ENCODE assay signal across 12 cellular contexts in the genomic region with DNA sequence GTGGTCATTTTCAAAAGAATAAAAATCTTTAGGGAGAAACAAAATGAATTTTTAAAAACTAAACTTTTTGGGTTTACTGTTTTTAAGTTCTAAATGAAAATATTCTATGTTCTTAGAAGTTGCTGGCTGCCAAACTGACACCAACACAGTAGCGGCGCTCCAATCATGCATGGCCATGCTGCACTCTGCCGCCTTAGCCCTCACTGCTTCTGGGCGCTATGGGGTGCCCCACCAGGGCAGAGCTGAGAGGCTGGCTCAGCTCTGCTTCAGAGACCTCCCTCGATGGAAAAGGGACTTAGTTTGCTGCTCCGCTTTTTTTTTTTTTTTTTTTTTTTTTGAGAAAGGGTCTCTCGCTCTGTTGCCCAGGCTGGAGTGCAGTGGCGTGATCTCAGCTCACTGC. TPM values are rescaled to one million over a fixed set of nuclear protein-coding genes. Genes with fewer than 3 reads are reported as not detected.
A peak's percentile ranks its signal among the peaks of the same experiment; 100 is the strongest.
DNase-seq lines count a peak whose midpoint lies in the region; ATAC-seq, FAIRE-seq and TF ChIP-seq lines count a peak whose summit lies in the region.
"Had no signal": no experiment of that assay in that cellular context is flagged by ENCODE, and none has a peak within 500 bp of the region (broad histone marks: within the 10 kb centered on the region; RNA-seq: fewer than 3 reads in every experiment).

No MANE protein-coding gene starts in this region.

- no peak for ATAC-seq in right lobe of liver
- ATAC-seq in HepG2: no peak
- ATAC-seq in HG02870 (IDR thresholded peaks at IDR 0.05; ENCODE audit: unreplicated experiment): no peak

- CTCF ChIA-PET in HepG2 (lab: Yijun Ruan, JAX; ENCODE audit: low intra/inter-chr PET ratio, low total read pairs): no interaction called here
- CTCF ChIA-PET in Caco-2 (lab: Charles Lee): interaction anchor here (0.6 kb wide), 1 partner anchor 102 kb away, joined by 5 read pairs; no protein-coding TSS in a partner anchor

- H3K9me3 ChIP-seq in right lobe of liver (no peaks in the 10 kb centered on the region), HepG2 (ENCODE audit: low read length) (no peaks in the 10 kb centered on the region), adipocyte (ENCODE audit: control insufficient read depth, low read length) (no peaks in the 10 kb centered on the region), Caco-2 (no peaks in the 10 kb centered on the region), uterus (no peaks in the 10 kb centered on the region)
- H3K9me3 ChIP-seq: testis had no signal

- WGBS in right lobe of liver (ENCODE audit: insufficient coverage, low coverage, low lambda C conversion rate, missing lambda C conversion rate): 97% methylated on average over 5 of the region's 8 CpGs
- WGBS in HepG2 (ENCODE audit: low lambda C conversion rate): 98% methylated on average over 8 of the region's 8 CpGs

- no peaks in the 10 kb centered on the region for H3K36me3 ChIP-seq in right lobe of liver
- H3K36me3 ChIP-seq in HepG2 (replicated peaks in 1 of 2; ENCODE audit: control insufficient read depth in 1 of 2, insufficient read depth in 2 of 2, low read length in 2 of 2): peaks cover 0 to 1% of the 10 kb centered on the region in 2 experiments; a peak in 2 of 5 replicates
- no peaks in the 10 kb centered on the region for H3K36me3 ChIP-seq in adipocyte (ENCODE audit: control insufficient read depth, insufficient read depth, low read length, severe bottlenecking)
- peaks cover 3% of the 10 kb centered on the region for H3K36me3 ChIP-seq in Caco-2 (ENCODE audit: control insufficient read depth, insufficient read depth, low read length)
- H3K36me3 ChIP-seq in uterus: no peaks in the 10 kb centered on the region

- H3K36me3 Mint-ChIP-seq in nephron (ENCODE audit: low read depth): peaks cover 4% of the 10 kb centered on the region
- peaks cover 77% of the 10 kb centered on the region for H3K36me3 Mint-ChIP-seq in Caco-2 (ENCODE audit: insufficient read depth, unreplicated experiment)

- no peaks in the 10 kb centered on the region for H3K27me3 Mint-ChIP-seq in nephron (ENCODE audit: low read depth)
- no peaks in the 10 kb centered on the region for H3K27me3 Mint-ChIP-seq in Caco-2 (ENCODE audit: insufficient read depth, unreplicated experiment)

- TF ChIP-seq EP300 in HepG2 (IDR thresholded peaks at IDR 0.05; ENCODE audit: low read depth in 2 of 2, low read length in 2 of 2): no peak
- no peak for TF ChIP-seq EP300 in HepG2 (CRISPR knock-in tag; IDR thresholded peaks at IDR 0.05; ENCODE audit: borderline replicate concordance)

- H3K27ac ChIP-seq in right lobe of liver (peak overlapping the region; percentile 61 to 83 (median 79)), HepG2 (ENCODE audit: extremely low read length, insufficient read depth, low read length) (no peak overlapping the region), uterus (no peak overlapping the region)

- H3K4me3 ChIP-seq in right lobe of liver (no peak overlapping the region), HepG2 (replicated peaks in 1 of 3; ENCODE audit: insufficient read depth in 1 of 3, low read depth in 2 of 3, low read length in 3 of 3) (no peak overlapping the region), adipocyte (ENCODE audit: low read length) (peak overlapping the region; percentile 39), Caco-2 (ENCODE audit: low read depth, low read length) (no peak overlapping the region), uterus (no peak overlapping the region)
- H3K4me3 ChIP-seq: testis had no signal

- POLR2A ChIA-PET in HepG2 (lab: Yijun Ruan, JAX): no interaction called here
- POLR2A ChIA-PET in Caco-2 (lab: Charles Lee): no interaction called here

- TF ChIP-seq RAD21 in HepG2 (CRISPR knock-in tag; IDR thresholded peaks at IDR 0.05): no peak

- TF ChIP-seq POLR2A in right lobe of liver (IDR thresholded peaks at IDR 0.05) (no peak), HepG2 (IDR thresholded peaks at IDR 0.05; ENCODE audit: insufficient read depth in 1 of 2, low read depth in 2 of 2, low read length in 2 of 2) (no peak), uterus (IDR thresholded peaks at IDR 0.05) (no peak)

- peaks cover 0 to 61% (median 15%) of the 10 kb centered on the region in 4 donors for H3K4me1 ChIP-seq in right lobe of liver
- peaks cover 63% of the 10 kb centered on the region for H3K4me1 ChIP-seq in HepG2 (ENCODE audit: insufficient read depth, low read length)
- peaks cover 26% of the 10 kb centered on the region for H3K4me1 ChIP-seq in adipocyte (ENCODE audit: control insufficient read depth, insufficient read depth, low read length)
- peaks cover 63% of the 10 kb centered on the region for H3K4me1 ChIP-seq in Caco-2
- H3K4me1 ChIP-seq in uterus: no peaks in the 10 kb centered on the region

- H3K4me1 Mint-ChIP-seq in nephron (peaks cover 59% of the 10 kb centered on the region), Caco-2 (ENCODE audit: low read depth, unreplicated experiment) (peaks cover 16% of the 10 kb centered on the region)

- FAIRE-seq in HepG2 (lab: Jason Lieb, UNC): no peak
- FAIRE-seq: GM12892 had no signal

- in situ Hi-C loops in HepG2 (cut with HindIII; ENCODE audit: extremely low pct_ligation_motif_present, low pct_unique_long_range_greater_than_20kb): loop anchor here (5.0 kb wide), 1 partner anchor 174 kb away; no protein-coding TSS in a partner anchor

- intact Hi-C loops in right lobe of liver (cut with DNase I) (no loop called here), HepG2 (cut with micrococcal nuclease; ENCODE audit: unreplicated experiment) (loop anchor here (2.0 kb wide), 1 partner anchor 16 kb away; no protein-coding TSS in a partner anchor), Caco-2 (cut with micrococcal nuclease; ENCODE audit: unreplicated experiment) (no loop called here), uterus (cut with DNase I; ENCODE audit: low total_unique reads) (no loop called here)

- TF ChIP-seq CTCF in right lobe of liver (IDR thresholded peaks at IDR 0.05) (no peak), HepG2 (CRISPR knock-in tag; IDR thresholded peaks at IDR 0.05) (no peak), nephron (IDR thresholded peaks at IDR 0.05; ENCODE audit: unreplicated experiment in 3 of 3) (no peak), Caco-2 (IDR thresholded peaks at IDR 0.05; ENCODE audit: insufficient read depth in 1 of 2, low read depth in 1 of 2, low read length in 1 of 2, severe bottlenecking in 1 of 2, unreplicated experiment in 1 of 2) (no peak), uterus (IDR thresholded peaks at IDR 0.05) (no peak)

- H3K27ac Mint-ChIP-seq in nephron (peak overlapping the region; percentile 85 to 96 (median 88)), Caco-2 (ENCODE audit: unreplicated experiment) (no peak overlapping the region)

- no peak overlapping the region for H3K9ac ChIP-seq in HepG2 (ENCODE audit: insufficient read depth, low read depth, low read length)
- peak overlapping the region; percentile 20 for H3K9ac ChIP-seq in adipocyte (ENCODE audit: low read length)

- H3K4me3 Mint-ChIP-seq in nephron (no peak overlapping the region), Caco-2 (ENCODE audit: unreplicated experiment) (no peak overlapping the region)

- H3K4me2 ChIP-seq in HepG2 (ENCODE audit: low read depth, low read length): no peak overlapping the region

- H4K20me1 ChIP-seq in HepG2 (ENCODE audit: insufficient read depth, low read length): peaks cover 17% of the 10 kb centered on the region; the same call in 1 of the 2 replicates

- DNase-seq in right lobe of liver (no peak), HepG2 (ENCODE audit: low spot score) (no peak), adipocyte (ENCODE audit: low read depth) (no peak), Caco-2 (no peak), uterus (no peak), NCI-H345 (lab: John Stamatoyannopoulos, UW) (no peak)
- DNase-seq: NCI-H2029; stimulated activated CD4-positive, alpha-beta T cell treated with anti-CD3 and anti-CD28 coated beads, Interleukin-4, amount 100 ng/mL, for 1 hour; testis had no signal

- no peaks in the 10 kb centered on the region for H3K9me3 Mint-ChIP-seq in nephron
- no peaks in the 10 kb centered on the region for H3K9me3 Mint-ChIP-seq in Caco-2 (ENCODE audit: unreplicated experiment)

- no TSS peak for BruUV-seq in HepG2 (replicated peaks; lab: Mats Ljungman, UMichigan)
- no TSS peak for BruUV-seq in Caco-2 (replicated peaks; lab: Mats Ljungman, UMichigan)

- peaks cover 64% of the 10 kb centered on the region for H3K79me2 ChIP-seq in HepG2 (ENCODE audit: insufficient read depth, low read length)

- H2AFZ ChIP-seq in HepG2 (ENCODE audit: low read length): no peak overlapping the region

- no peaks in the 10 kb centered on the region for H3K27me3 ChIP-seq in right lobe of liver
- no peaks in the 10 kb centered on the region for H3K27me3 ChIP-seq in HepG2 (ENCODE audit: control insufficient read depth in 1 of 2, insufficient read depth in 2 of 2, low read length in 2 of 2)
- H3K27me3 ChIP-seq in adipocyte (replicated peaks; ENCODE audit: control insufficient read depth, insufficient read depth, low read length): no peaks in the 10 kb centered on the region
- no peaks in the 10 kb centered on the region for H3K27me3 ChIP-seq in Caco-2 (replicated peaks; ENCODE audit: control insufficient read depth, insufficient read depth, low read length)
- H3K27me3 ChIP-seq in uterus: no peaks in the 10 kb centered on the region
- H3K27me3 ChIP-seq: testis had no signal

RNA-seq across cellular contexts. Expression of a gene that starts 20.9 kb away (rescaled TPM):
- total RNA-seq in right lobe of liver (100 to 1,000 TPM in 1 of 6 experiments, 10 to 100 TPM in 5; 26.4 to 161 (median 35.9) TPM), HepG2 (2016; rRNA removed; fragmentation: Illumina TruSeq; extraction: Trizol) (60.3 and 75.7 TPM in 2 replicates), Caco-2 (2022) (282 and 290 TPM in 2 replicates), uterus (10 to 100 TPM; 27.4 to 94.0 (median 59.3) TPM)
- total RNA-seq in HepG2 (2016; cell fraction: cytosol; rRNA removed; fragmentation: Illumina TruSeq; extraction: Trizol; ENCODE audit: low read depth): 8.6 and 10.8 TPM in 2 replicates
- 63.6 and 68.8 TPM in 2 replicates for total RNA-seq in HepG2 (2016; cell fraction: insoluble cytoplasmic fraction; rRNA removed; fragmentation: Illumina TruSeq; extraction: Trizol)
- total RNA-seq in HepG2 (2016; cell fraction: membrane; rRNA removed; fragmentation: Illumina TruSeq; extraction: Trizol): 21.2 and 23.3 TPM in 2 replicates
- total RNA-seq in HepG2 (2016; cell fraction: nucleus; rRNA removed; fragmentation: Illumina TruSeq; extraction: Trizol): 35.3 and 38.9 TPM in 2 replicates
- 34.7 and 36.8 TPM in 2 replicates for polyA plus RNA-seq in HepG2 (2011; rRNA removed)
- 34.1 and 34.2 TPM in 2 replicates for polyA plus RNA-seq in HepG2 (2011; cell fraction: cytosol; rRNA removed)
- polyA plus RNA-seq in HepG2 (2011; cell fraction: nucleus; rRNA removed): 25.0 and 25.8 TPM in 2 replicates
- polyA plus RNA-seq in HepG2 (2012): 18.5 and 28.6 TPM in 2 replicates
- 5.0 and 5.1 TPM in 2 replicates for polyA plus RNA-seq in HepG2 (2016; cell fraction: cytosol; fragmentation: Illumina TruSeq; extraction: Trizol; ENCODE audit: low read depth)
- polyA plus RNA-seq in HepG2 (2016; cell fraction: insoluble cytoplasmic fraction; fragmentation: Illumina TruSeq; extraction: Trizol; ENCODE audit: low read depth): 79.1 and 90.3 TPM in 2 replicates
- polyA plus RNA-seq in HepG2 (2016; cell fraction: membrane; fragmentation: Illumina TruSeq; extraction: Trizol; ENCODE audit: low read depth): 12.2 TPM in 2 replicates
- polyA plus RNA-seq in HepG2 (2016; cell fraction: nucleus; fragmentation: Illumina TruSeq; extraction: Trizol; ENCODE audit: insufficient read depth, low read depth): 60.9 and 63.5 TPM in 2 replicates
- polyA minus RNA-seq in HepG2 (2011; rRNA and poly(A)+ RNA removed; ENCODE audit: low replicate concordance): 45.1 and 93.9 TPM in 2 replicates
- 28.8 and 29.4 TPM in 2 replicates for polyA minus RNA-seq in HepG2 (2011; cell fraction: cytosol; rRNA and poly(A)+ RNA removed)
- polyA minus RNA-seq in HepG2 (2011; cell fraction: nucleus; rRNA and poly(A)+ RNA removed): 17.6 and 19.8 TPM in 2 replicates

Comparison
In these comparisons a context has a peak if more than half of its experiments do, and no peak if none do; other contexts are left out.
1. H3K27ac ChIP-seq: peak in right lobe of liver (3 of 3); none in HepG2 (single experiment) and uterus (0 of 2).